Comparison of ENCODE assay signal across 22 cellular contexts in the genomic region with DNA sequence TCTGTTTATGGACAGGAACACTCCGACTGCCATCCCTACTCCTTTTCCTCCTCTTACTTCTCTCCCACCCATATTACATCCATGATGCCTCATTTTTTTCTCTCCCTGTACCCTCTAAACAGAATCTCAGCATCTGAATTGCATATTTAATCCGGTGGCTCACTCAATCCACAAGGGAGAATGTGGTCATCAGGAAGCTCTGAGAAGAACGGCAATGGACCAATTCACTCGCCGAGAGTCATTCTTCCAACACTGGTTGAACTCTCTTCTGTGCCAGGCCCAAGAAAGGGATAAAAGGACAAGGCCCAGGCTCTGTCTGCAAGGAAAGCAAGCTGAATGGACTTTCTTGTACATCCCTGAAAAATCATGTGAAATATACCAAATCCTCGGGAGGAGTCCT. TPM values are rescaled to one million over a fixed set of nuclear protein-coding genes. Genes with fewer than 3 reads are reported as not detected.
"Had no signal": no experiment of that assay in that cellular context is flagged by ENCODE, and none has a peak within 500 bp of the region (broad histone marks: within the 10 kb centered on the region; RNA-seq: fewer than 3 reads in every experiment).

No MANE protein-coding gene starts in this region.

- H3K9me3 Mint-ChIP-seq: activated naive CD4-positive, alpha-beta T cell treated with anti-CD3 and anti-CD28 coated beads, Interleukin-2, amount 50 U/mL, for 24 hours; central memory CD8-positive, alpha-beta T cell; T-helper 1 cell treated with Interleukin-12 subunit alpha and Interleukin-12 subunit beta and Interleukin-4 antibody, amounts not matched to agents 30 μg/mL and 1 μg/mL, for 36 hours; WTC11 had no signal

- H3K27me3 ChIP-seq: body of pancreas had no signal

- H3K27ac ChIP-seq: body of pancreas had no signal

- DNase-seq: activated CD4-positive, alpha-beta T cell treated with anti-CD3 and anti-CD28 coated beads for 48 hours; activated CD4-positive, alpha-beta T cell treated with anti-CD3 and anti-CD28 coated beads, Interleukin-2, amount 50 U/mL, for 4 hours; activated CD4-positive, CD25-positive, alpha-beta regulatory T cell treated with anti-CD3 and anti-CD28 coated beads, Interleukin-2, amount 50 U/mL, for 72 hours; activated CD8-positive, alpha-beta memory T cell treated with anti-CD3 and anti-CD28 coated beads, Interleukin-2, amount 50 U/mL, for 48 hours; activated CD8-positive, alpha-beta T cell treated with anti-CD3 and anti-CD28 coated beads, Interleukin-2, amount 10 ng/mL, durations not matched to agents 7 days and 5 days; activated T-cell treated with anti-CD3 and anti-CD28 coated beads, Interleukin-2, amount 50 U/mL, for 1 hour; aorta; body of pancreas; MG63; MV-4-11; NCI-H1105; NCI-H1436; NCI-H1694 treated with DMSO at 0.1 percent for 48 hours; NCI-H2081; NCI-H446; NCI-H524; SHP77 treated with DMSO at 0.1 percent for 48 hours had no signal

- FAIRE-seq: RCC 7860 had no signal

- H3K9me3 ChIP-seq: body of pancreas, MG63 had no signal

- H3K36me3 ChIP-seq: MG63 had no signal

- ATAC-seq: activated CD8-positive, alpha-beta T cell treated with anti-CD3 and anti-CD28 coated beads, Interleukin-2, amount 10 ng/mL, durations not matched to agents 7 days and 5 days; body of pancreas; WTC11 had no signal

- H3K27ac Mint-ChIP-seq: activated CD8-positive, alpha-beta T cell treated with anti-CD3 and anti-CD28 coated beads, Interleukin-2, amount 10 ng/mL, durations not matched to agents 7 days and 5 days; activated naive CD4-positive, alpha-beta T cell treated with anti-CD3 and anti-CD28 coated beads, Interleukin-2, amount 50 U/mL, for 24 hours; T-helper 1 cell treated with Interleukin-12 subunit alpha and Interleukin-12 subunit beta and Interleukin-4 antibody, amounts not matched to agents 30 μg/mL and 1 μg/mL, for 36 hours; WTC11 had no signal

- H3K36me3 Mint-ChIP-seq: activated naive CD4-positive, alpha-beta T cell treated with anti-CD3 and anti-CD28 coated beads, Interleukin-2, amount 50 U/mL, for 24 hours; WTC11 had no signal

- H3K4me3 Mint-ChIP-seq: activated CD8-positive, alpha-beta T cell treated with anti-CD3 and anti-CD28 coated beads, Interleukin-2, amount 10 ng/mL, durations not matched to agents 7 days and 5 days; activated naive CD4-positive, alpha-beta T cell treated with anti-CD3 and anti-CD28 coated beads, Interleukin-2, amount 50 U/mL, for 24 hours; central memory CD8-positive, alpha-beta T cell; T-helper 1 cell treated with Interleukin-12 subunit alpha and Interleukin-12 subunit beta and Interleukin-4 antibody, amounts not matched to agents 30 μg/mL and 1 μg/mL, for 36 hours; WTC11 had no signal

- H3K4me3 ChIP-seq: body of pancreas, MG63 had no signal

- H3K4me1 ChIP-seq: body of pancreas had no signal

- H3K27me3 Mint-ChIP-seq: activated naive CD4-positive, alpha-beta T cell treated with anti-CD3 and anti-CD28 coated beads, Interleukin-2, amount 50 U/mL, for 24 hours; central memory CD8-positive, alpha-beta T cell had no signal

- H3K4me1 Mint-ChIP-seq: central memory CD8-positive, alpha-beta T cell; WTC11 had no signal

RNA-seq across cellular contexts. Expression of a gene that starts 15.9 kb away (rescaled TPM):
- total RNA-seq: activated CD8-positive, alpha-beta T cell treated with anti-CD3 and anti-CD28 coated beads, Interleukin-2, amount 10 ng/mL, durations not matched to agents 7 days and 5 days had no signal
